Comparison of ENCODE assay signal across 13 cellular contexts in genomic region chr5:158140120-158140778, GRCh38.
DNase-seq lines count a peak whose midpoint lies in the region; ATAC-seq, FAIRE-seq and TF ChIP-seq lines count a peak whose summit lies in the region.
"Had no signal": no experiment of that assay in that cellular context is flagged by ENCODE, and none has a peak within 500 bp of the region (broad histone marks: within the 10 kb centered on the region; RNA-seq: fewer than 3 reads in every experiment).

No MANE protein-coding gene starts in this region.

- H3K4me3 Mint-ChIP-seq in endodermal cell: no peak overlapping the region
- H3K4me3 Mint-ChIP-seq: activated B cell treated with CpG ODN at 0.5 μM for 24 hours, neural crest cell had no signal

- H3K27ac Mint-ChIP-seq in endodermal cell: peak overlapping the region; percentile 50
- H3K27ac Mint-ChIP-seq: activated B cell treated with CpG ODN at 0.5 μM for 24 hours had no signal

- intact Hi-C loops in HepG2 (cut with micrococcal nuclease; ENCODE audit: unreplicated experiment): no loop called here

- H3K79me2 ChIP-seq in HepG2 (ENCODE audit: insufficient read depth, low read length): no peaks in the 10 kb centered on the region

- POLR2A ChIA-PET in HepG2 (lab: Yijun Ruan, JAX): no interaction called here

- CTCF ChIA-PET in HepG2 (lab: Yijun Ruan, JAX; ENCODE audit: low intra/inter-chr PET ratio, low total read pairs): no interaction called here

- no peak for TF ChIP-seq RAD21 in liver (IDR thresholded peaks at IDR 0.05)
- TF ChIP-seq RAD21 in HepG2 (CRISPR knock-in tag; IDR thresholded peaks at IDR 0.05): no peak

- TF ChIP-seq EP300 in HepG2 (IDR thresholded peaks at IDR 0.05; ENCODE audit: low read depth in 2 of 2, low read length in 2 of 2) (no peak), HepG2 (CRISPR knock-in tag; IDR thresholded peaks at IDR 0.05; ENCODE audit: borderline replicate concordance) (no peak)

- H3K27me3 Mint-ChIP-seq in endodermal cell (ENCODE audit: insufficient read depth): no peaks in the 10 kb centered on the region
- H3K27me3 Mint-ChIP-seq: activated B cell treated with CpG ODN at 0.5 μM for 24 hours had no signal

- no peaks in the 10 kb centered on the region for H3K36me3 ChIP-seq in liver (ENCODE audit: control insufficient read depth in 4 of 4, insufficient read depth in 3 of 4, low read depth in 1 of 4, low read length in 3 of 4)
- H3K36me3 ChIP-seq in HepG2 (replicated peaks in 1 of 2; ENCODE audit: control insufficient read depth in 1 of 2, insufficient read depth in 2 of 2, low read length in 2 of 2): no peaks in the 10 kb centered on the region
- H3K36me3 ChIP-seq in endodermal cell (ENCODE audit: control insufficient read depth, insufficient read depth, low read length): no peaks in the 10 kb centered on the region
- H3K36me3 ChIP-seq: thoracic aorta had no signal

- no peak overlapping the region for H3K4me3 ChIP-seq in liver (ENCODE audit: low read depth in 1 of 3, low read length in 3 of 3)
- no peak overlapping the region for H3K4me3 ChIP-seq in HepG2 (replicated peaks in 1 of 3; ENCODE audit: insufficient read depth in 1 of 3, low read depth in 2 of 3, low read length in 3 of 3)
- H3K4me3 ChIP-seq in endodermal cell (ENCODE audit: low read length): no peak overlapping the region
- H3K4me3 ChIP-seq: thoracic aorta had no signal

- no TSS peak for BruUV-seq in HepG2 (replicated peaks; lab: Mats Ljungman, UMichigan)

- TF ChIP-seq CTCF in liver (IDR thresholded peaks at IDR 0.05; ENCODE audit: low read depth, low read length, missing input control): no peak
- no peak for TF ChIP-seq CTCF in HepG2 (CRISPR knock-in tag; IDR thresholded peaks at IDR 0.05)
- TF ChIP-seq CTCF in endodermal cell (conservative IDR thresholded peaks at IDR 0.05): no peak

- H3K4me1 ChIP-seq in liver (ENCODE audit: control insufficient read depth in 4 of 4, insufficient read depth in 4 of 4, low read length in 3 of 4) (no peaks in the 10 kb centered on the region), HepG2 (ENCODE audit: insufficient read depth, low read length) (no peaks in the 10 kb centered on the region), endodermal cell (ENCODE audit: control insufficient read depth, insufficient read depth, low read length) (peaks cover 10% of the 10 kb centered on the region)

- ATAC-seq in HepG2: no peak
- no peak for ATAC-seq in HG02571 (IDR thresholded peaks at IDR 0.05; ENCODE audit: unreplicated experiment)

- 89% methylated on average over 4 of the region's 4 CpGs for WGBS in liver
- WGBS in HepG2 (ENCODE audit: low lambda C conversion rate): 24% methylated on average over 4 of the region's 4 CpGs
- WGBS in endodermal cell (ENCODE audit: insufficient coverage in 1 of 2, insufficient read length in 1 of 2), 2 experiments: 53 to 88% methylated on average over 3 to 4 of the region's 4 CpGs

- no peaks in the 10 kb centered on the region for H3K9me3 Mint-ChIP-seq in endodermal cell
- H3K9me3 Mint-ChIP-seq: activated B cell treated with CpG ODN at 0.5 μM for 24 hours had no signal

- H3K9me3 ChIP-seq in liver (ENCODE audit: control insufficient read depth in 4 of 4, low read length in 3 of 4) (no peaks in the 10 kb centered on the region), HepG2 (ENCODE audit: low read length) (no peaks in the 10 kb centered on the region), endodermal cell (ENCODE audit: control insufficient read depth, low read length) (no peaks in the 10 kb centered on the region)
- H3K9me3 ChIP-seq: thoracic aorta had no signal

- H3K4me2 ChIP-seq in HepG2 (ENCODE audit: low read depth, low read length): no peak overlapping the region

- no peak overlapping the region for H2AFZ ChIP-seq in HepG2 (ENCODE audit: low read length)

- TF ChIP-seq POLR2A in HepG2 (IDR thresholded peaks at IDR 0.05; ENCODE audit: insufficient read depth in 1 of 2, low read depth in 2 of 2, low read length in 2 of 2): no peak

- H3K27me3 ChIP-seq in liver (ENCODE audit: control insufficient read depth in 4 of 4, insufficient read depth in 4 of 4, low read length in 3 of 4) (no peaks in the 10 kb centered on the region), HepG2 (ENCODE audit: control insufficient read depth in 1 of 2, insufficient read depth in 2 of 2, low read length in 2 of 2) (no peaks in the 10 kb centered on the region), endodermal cell (ENCODE audit: control insufficient read depth, insufficient read depth, low read length, poor library complexity, severe bottlenecking) (no peaks in the 10 kb centered on the region)

- no peak for FAIRE-seq in HepG2 (lab: Jason Lieb, UNC)

- no peaks in the 10 kb centered on the region for H3K36me3 Mint-ChIP-seq in endodermal cell (ENCODE audit: low read depth)

- in situ Hi-C loops in HepG2 (cut with HindIII; ENCODE audit: extremely low pct_ligation_motif_present, low pct_unique_long_range_greater_than_20kb): no loop called here

- no peak overlapping the region for H3K27ac ChIP-seq in liver (ENCODE audit: low read depth in 1 of 2, low read length in 2 of 2)
- no peak overlapping the region for H3K27ac ChIP-seq in HepG2 (ENCODE audit: extremely low read length, insufficient read depth, low read length)
- H3K27ac ChIP-seq in endodermal cell (ENCODE audit: low read depth, low read length): no peak overlapping the region
- H3K27ac ChIP-seq: thoracic aorta had no signal

- DNase-seq in HepG2 (ENCODE audit: low spot score) (no peak), endodermal cell (peak; percentile 68), kidney tubule cell (ENCODE audit: low spot score) (peak; percentile 65), MV-4-11 (lab: John Stamatoyannopoulos, UW) (no peak), DMS153 (lab: John Stamatoyannopoulos, UW) (no peak), CD1c-positive myeloid dendritic cell (ENCODE audit: extremely low spot score) (no peak)
- DNase-seq: activated B cell treated with CpG ODN at 0.5 μM for 24 hours, foreskin melanocyte, NCI-H2107 had no signal

- peaks cover 43% of the 10 kb centered on the region for H3K4me1 Mint-ChIP-seq in endodermal cell
- H3K4me1 Mint-ChIP-seq: activated B cell treated with CpG ODN at 0.5 μM for 24 hours had no signal

- H3K9ac ChIP-seq in liver (ENCODE audit: low read depth in 1 of 2, low read length in 2 of 2) (no peak overlapping the region), HepG2 (ENCODE audit: insufficient read depth, low read depth, low read length) (no peak overlapping the region), endodermal cell (ENCODE audit: extremely low read depth, low read length, poor library complexity, severe bottlenecking) (no peak overlapping the region)

- no peaks in the 10 kb centered on the region for H4K20me1 ChIP-seq in HepG2 (ENCODE audit: insufficient read depth, low read length)

TF ChIP-seq in liver, 16 proteins besides CTCF, POLR2A, EP300 and RAD21:
- peak in 1 of 2 donors; percentile 60 for TF ChIP-seq JUND (IDR thresholded peaks at IDR 0.05)
- no peak for TF ChIP-seq YY1 (IDR thresholded peaks at IDR 0.05)
- TF ChIP-seq RXRA (IDR thresholded peaks at IDR 0.05): peak; percentile 24 to 36
- peak; percentile 76 for TF ChIP-seq NR2F2 (IDR thresholded peaks at IDR 0.05)
- TF ChIP-seq HNF4G (IDR thresholded peaks at IDR 0.05): no peak

TF ChIP-seq in HepG2, 621 proteins besides CTCF, POLR2A, EP300 and RAD21:
- TF ChIP-seq CREB1 (IDR thresholded peaks at IDR 0.05) (no peak), CREB1 (CRISPR knock-in tag; IDR thresholded peaks at IDR 0.05) (no peak), MEIS2 (CRISPR knock-in tag; IDR thresholded peaks at IDR 0.05) (no peak), ELF4 (CRISPR knock-in tag; IDR thresholded peaks at IDR 0.05; ENCODE audit: borderline replicate concordance) (no peak), ZNF292 (CRISPR knock-in tag; IDR thresholded peaks at IDR 0.05; ENCODE audit: borderline replicate concordance, low read depth) (no peak), ZNF557 (CRISPR knock-in tag; IDR thresholded peaks at IDR 0.05) (no peak), ZSCAN29 (CRISPR knock-in tag; conservative IDR thresholded peaks at IDR 0.05) (no peak), ZNF780A (CRISPR knock-in tag; IDR thresholded peaks at IDR 0.05) (no peak), GZF1 (CRISPR knock-in tag; IDR thresholded peaks at IDR 0.05) (no peak), ZNF44 (CRISPR knock-in tag; IDR thresholded peaks at IDR 0.05) (no peak), ZNF841 (CRISPR knock-in tag; IDR thresholded peaks at IDR 0.05; ENCODE audit: borderline replicate concordance) (no peak), ZBTB8A (CRISPR knock-in tag; IDR thresholded peaks at IDR 0.05; ENCODE audit: borderline replicate concordance, low read depth) (no peak), BRD4 (CRISPR knock-in tag; IDR thresholded peaks at IDR 0.05) (no peak), XRCC5 (optimal IDR thresholded peaks at IDR 0.05; ENCODE audit: low read length) (no peak), SIN3A (IDR thresholded peaks at IDR 0.05; ENCODE audit: borderline replicate concordance, low read depth, low read length) (no peak)

Comparison
In these comparisons a context has a peak if more than half of its experiments do, and no peak if none do; other contexts are left out.
1. DNase-seq: peak in endodermal cell (single experiment) and kidney tubule cell (single experiment); none in HepG2 (single experiment), MV-4-11 (single experiment), DMS153 (single experiment) and CD1c-positive myeloid dendritic cell (single experiment).